21 cellular contexts compared by ENCODE assay signal in the genomic region with DNA sequence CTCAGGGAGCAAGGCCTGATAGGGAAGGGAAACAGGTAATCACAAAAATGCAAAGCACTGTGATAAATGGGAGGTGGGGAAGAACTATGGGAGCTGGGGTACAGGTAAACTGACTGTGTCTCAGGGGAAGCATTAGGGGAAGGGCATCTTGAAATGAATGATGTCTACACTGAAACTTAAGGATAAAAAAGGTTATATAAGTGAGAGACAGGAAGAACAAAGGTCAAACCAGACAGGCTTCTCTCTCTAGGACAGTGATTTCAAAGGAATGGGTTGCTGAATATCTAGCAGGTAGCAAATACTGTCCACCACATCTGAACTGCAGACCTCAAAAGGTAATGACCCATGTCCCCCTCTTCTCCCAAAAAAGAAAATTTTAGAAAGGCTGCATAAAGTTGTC.
DNase-seq lines count a peak whose midpoint lies in the region; ATAC-seq and TF ChIP-seq lines count a peak whose summit lies in the region.
"Had no signal": no experiment of that assay in that cellular context is flagged by ENCODE, and none has a peak within 500 bp of the region (broad histone marks: within the 10 kb centered on the region; RNA-seq: fewer than 3 reads in every experiment).

No MANE protein-coding gene starts in this region.

- H3K27ac Mint-ChIP-seq in mesothelial cell of epicardium: peak overlapping the region; percentile 26
- peak overlapping the region; percentile 78 for H3K27ac Mint-ChIP-seq in neural crest cell (ENCODE audit: unreplicated experiment)
- H3K27ac Mint-ChIP-seq: CD4-positive, alpha-beta memory T cell; GM23338; H9; HFFc6 had no signal

- no peaks in the 10 kb centered on the region for H3K27me3 Mint-ChIP-seq in mesothelial cell of epicardium (ENCODE audit: low read depth)
- no peaks in the 10 kb centered on the region for H3K27me3 Mint-ChIP-seq in neural crest cell (ENCODE audit: low read depth)
- H3K27me3 Mint-ChIP-seq: CD4-positive, alpha-beta memory T cell had no signal

- POLR2A ChIA-PET in HEK293T (lab: Yijun Ruan, JAX): no interaction called here

- H3K4me1 Mint-ChIP-seq in mesothelial cell of epicardium (peaks cover 26% of the 10 kb centered on the region), neural crest cell (no peaks in the 10 kb centered on the region)
- H3K4me1 Mint-ChIP-seq: CD4-positive, alpha-beta memory T cell; GM23338; H9 had no signal

- DNase-seq in left colon (no peak), mesothelial cell of epicardium (ENCODE audit: low spot score in 2 of 2, unreplicated experiment in 2 of 2) (no peak), neural crest cell (ENCODE audit: low read depth, low spot score) (no peak), HEK293T (ENCODE audit: extremely low spot score) (no peak)
- no peak for DNase-seq in stimulated activated CD4-positive, alpha-beta T cell treated with anti-CD3 and anti-CD28 coated beads, Interleukin-4, amount 100 ng/mL, for 4 hours
- DNase-seq: 8988T; ACHN; AML-193; C1 segment of cervical spinal cord; Calu3; CD4-positive, alpha-beta memory T cell; COR-L47; DMS53; DMS79 treated with DMSO at 0.1 percent for 48 hours; GF-D8; H9; HFFc6 had no signal

- CTCF ChIA-PET in HEK293T (lab: Yijun Ruan, JAX): no interaction called here

- intact Hi-C loops in left colon (cut with DNase I, micrococcal nuclease): no loop called here

- H3K36me3 Mint-ChIP-seq in mesothelial cell of epicardium (no peaks in the 10 kb centered on the region), neural crest cell (ENCODE audit: low read depth) (no peaks in the 10 kb centered on the region)
- H3K36me3 Mint-ChIP-seq: CD4-positive, alpha-beta memory T cell had no signal

- H3K4me3 Mint-ChIP-seq in mesothelial cell of epicardium (no peak overlapping the region), neural crest cell (no peak overlapping the region)
- H3K4me3 Mint-ChIP-seq: CD4-positive, alpha-beta memory T cell; GM23338; H9; HFFc6 had no signal

- no peak for TF ChIP-seq CTCF in mesothelial cell of epicardium (IDR thresholded peaks at IDR 0.05; ENCODE audit: unreplicated experiment)
- TF ChIP-seq CTCF in neural crest cell (conservative IDR thresholded peaks at IDR 0.05): no peak

- ATAC-seq in left colon (peak; percentile 68), GM21576 (IDR thresholded peaks at IDR 0.05; ENCODE audit: unreplicated experiment) (no peak)
- ATAC-seq: A549, GM23338, HCT116 had no signal

- H3K9me3 Mint-ChIP-seq in mesothelial cell of epicardium (no peaks in the 10 kb centered on the region), neural crest cell (no peaks in the 10 kb centered on the region)
- H3K9me3 Mint-ChIP-seq: GM23338, H9 had no signal

TF ChIP-seq in HEK293T, 16 proteins besides CTCF, POLR2A, EP300 and RAD21:
- no peak for TF ChIP-seq LEF1 (IDR thresholded peaks at IDR 0.05; ENCODE audit: borderline replicate concordance)
- no peak for TF ChIP-seq ARNT (IDR thresholded peaks at IDR 0.05)
- no peak for TF ChIP-seq FOXK2 (IDR thresholded peaks at IDR 0.05)
- TF ChIP-seq, protein P1, sequence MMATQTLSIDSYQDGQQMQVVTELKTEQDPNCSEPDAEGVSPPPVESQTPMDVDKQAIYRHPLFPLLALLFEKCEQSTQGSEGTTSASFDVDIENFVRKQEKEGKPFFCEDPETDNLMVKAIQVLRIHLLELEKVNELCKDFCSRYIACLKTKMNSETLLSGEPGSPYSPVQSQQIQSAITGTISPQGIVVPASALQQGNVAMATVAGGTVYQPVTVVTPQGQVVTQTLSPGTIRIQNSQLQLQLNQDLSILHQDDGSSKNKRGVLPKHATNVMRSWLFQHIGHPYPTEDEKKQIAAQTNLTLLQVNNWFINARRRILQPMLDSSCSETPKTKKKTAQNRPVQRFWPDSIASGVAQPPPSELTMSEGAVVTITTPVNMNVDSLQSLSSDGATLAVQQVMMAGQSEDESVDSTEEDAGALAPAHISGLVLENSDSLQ (IDR thresholded peaks at IDR 0.05): no peak
- TF ChIP-seq SP1 (IDR thresholded peaks at IDR 0.05): no peak
- TF ChIP-seq FOXA1 (IDR thresholded peaks at IDR 0.05): no peak
- TF ChIP-seq BHLHE40 (IDR thresholded peaks at IDR 0.05; ENCODE audit: borderline replicate concordance): no peak
- TF ChIP-seq L3MBTL2 (conservative IDR thresholded peaks at IDR 0.05): no peak
- no peak for TF ChIP-seq FOXM1 (IDR thresholded peaks at IDR 0.05; ENCODE audit: borderline replicate concordance)
- TF ChIP-seq ZNF384 (IDR thresholded peaks at IDR 0.05): no peak
- no peak for TF ChIP-seq HDGF (IDR thresholded peaks at IDR 0.05; ENCODE audit: borderline replicate concordance)
